Comparison of ENCODE assay signal across 22 cellular contexts in genomic region chr6:127937102-127937501, GRCh38. TPM values are rescaled to one million over a fixed set of nuclear protein-coding genes. Genes with fewer than 3 reads are reported as not detected.
DNase-seq lines count a peak whose midpoint lies in the region; ATAC-seq and TF ChIP-seq lines count a peak whose summit lies in the region.
"Had no signal": no experiment of that assay in that cellular context is flagged by ENCODE, and none has a peak within 500 bp of the region (broad histone marks: within the 10 kb centered on the region; RNA-seq: fewer than 3 reads in every experiment).

No MANE protein-coding gene starts in this region.

- no peak for TF ChIP-seq RAD21 in IMR-90 (IDR thresholded peaks at IDR 0.05; ENCODE audit: low read length)

- no peaks in the 10 kb centered on the region for H3K79me2 ChIP-seq in osteoblast (ENCODE audit: insufficient read depth, low read length)

- H2AK9ac ChIP-seq in IMR-90 (replicated peaks; ENCODE audit: low read depth, low read length, poor library complexity) = no peak overlapping the region

- no peak overlapping the region for H3K4ac ChIP-seq in IMR-90 (ENCODE audit: low read depth, low read length)

- POLR2A ChIA-PET in activated CD8-positive, alpha-beta T cell treated with anti-CD3 and anti-CD28 coated beads for 36 hours (lab: Charles Lee) = interaction anchor here (1.0 to 1.2 kb wide), 2 partner anchors 15 to 28 kb away, joined by 3 read pairs; no protein-coding TSS in a partner anchor
- POLR2A ChIA-PET in activated CD8-positive, alpha-beta T cell treated with anti-CD3 and anti-CD28 coated beads, Interleukin-2, amount 10 ng/mL, durations not matched to agents 7 days and 5 days (lab: Charles Lee) = interaction anchor here (1.7 kb wide), 1 partner anchor 13 kb away, joined by 7 read pairs; no protein-coding TSS in a partner anchor
- POLR2A ChIA-PET in IMR-90 (lab: Charles Lee; ENCODE audit: unreplicated experiment) = no interaction called here

- CTCF ChIA-PET in activated CD8-positive, alpha-beta T cell treated with anti-CD3 and anti-CD28 coated beads for 36 hours (lab: Charles Lee) = interaction anchor here (1.5 to 1.9 kb wide), 3 partner anchors 13 to 81 kb away, joined by 5 to 7 read pairs (median 5); no protein-coding TSS in a partner anchor
- CTCF ChIA-PET in activated CD8-positive, alpha-beta T cell treated with anti-CD3 and anti-CD28 coated beads, Interleukin-2, amount 10 ng/mL, durations not matched to agents 7 days and 5 days (lab: Charles Lee) = interaction anchor here (1.1 to 5.2 kb wide), 5 partner anchors 14 to 32 kb away, joined by 3 to 38 read pairs (median 4); no protein-coding TSS in a partner anchor
- CTCF ChIA-PET in IMR-90 (lab: Yijun Ruan, JAX) = no interaction called here

- dilution Hi-C loops in IMR-90 (cut with HindIII; ENCODE audit: low sequenced_read_pairs, unreplicated experiment) = no loop called here

- H4K8ac ChIP-seq in IMR-90 (ENCODE audit: low read depth in 2 of 2, low read length in 2 of 2) = no peak overlapping the region

- intact Hi-C loops in activated CD8-positive, alpha-beta T cell treated with anti-CD3 and anti-CD28 coated beads for 36 hours (cut with micrococcal nuclease) = no loop called here
- intact Hi-C loops in IMR-90 (cut with micrococcal nuclease) = no loop called here
- intact Hi-C loops in Right ventricle myocardium superior (cut with DNase I) = no loop called here
- intact Hi-C loops in esophagus squamous epithelium (cut with DNase I) = no loop called here

- no peak overlapping the region for H3K4me3 Mint-ChIP-seq in activated CD8-positive, alpha-beta T cell treated with anti-CD3 and anti-CD28 coated beads for 36 hours
- no peak overlapping the region for H3K4me3 Mint-ChIP-seq in activated CD8-positive, alpha-beta T cell treated with anti-CD3 and anti-CD28 coated beads, Interleukin-2, amount 10 ng/mL, durations not matched to agents 7 days and 5 days
- no peak overlapping the region for H3K4me3 Mint-ChIP-seq in central memory CD8-positive, alpha-beta T cell
- H3K4me3 Mint-ChIP-seq: GM23338 had no signal

- no CpG with 5 or more reads among the region's 2 CpGs for WGBS in IMR-90 (ENCODE audit: extremely low coverage in 2 of 2, insufficient read length in 1 of 2), 2 experiments
- 50 to 72% methylated on average over 2 of the region's 2 CpGs for WGBS in esophagus squamous epithelium, 2 donors

- H3K27me3 ChIP-seq in IMR-90 (ENCODE audit: control insufficient read depth, insufficient read depth, low read length) = no peaks in the 10 kb centered on the region
- no peaks in the 10 kb centered on the region for H3K27me3 ChIP-seq in osteoblast (ENCODE audit: insufficient read depth, low read length)
- no peaks in the 10 kb centered on the region for H3K27me3 ChIP-seq in esophagus squamous epithelium
- H3K27me3 ChIP-seq: BLaER1 treated with 17β-estradiol and CSF1 and Interleukin-3, amounts not matched to agents 10 nM and 100 nM; MG63 had no signal

- no peak for TF ChIP-seq POLR2A in IMR-90 (IDR thresholded peaks at IDR 0.05; ENCODE audit: low read depth, low read length)
- no peak for TF ChIP-seq POLR2A in esophagus squamous epithelium (IDR thresholded peaks at IDR 0.05)

- H3K14ac ChIP-seq in IMR-90 (replicated peaks; ENCODE audit: low read depth, low read length) = no peak overlapping the region

- H3K4me3 ChIP-seq in IMR-90 (ENCODE audit: insufficient read depth, low read depth, low read length) (no peak overlapping the region), osteoblast (ENCODE audit: insufficient read depth, low read length) (no peak overlapping the region), esophagus squamous epithelium (no peak overlapping the region)
- H3K4me3 ChIP-seq: BLaER1 treated with 17β-estradiol and CSF1 and Interleukin-3, amounts not matched to agents 10 nM and 100 nM; GM23338; MG63; PC-9 had no signal

- no peak overlapping the region for H3K18ac ChIP-seq in IMR-90 (ENCODE audit: low read depth, low read length)

- no peak overlapping the region for H3K23ac ChIP-seq in IMR-90 (ENCODE audit: low read depth, low read length)

- no peak for ATAC-seq in activated CD8-positive, alpha-beta T cell treated with anti-CD3 and anti-CD28 coated beads for 36 hours
- no peak for ATAC-seq in activated CD8-positive, alpha-beta T cell treated with anti-CD3 and anti-CD28 coated beads, Interleukin-2, amount 10 ng/mL, durations not matched to agents 7 days and 5 days
- ATAC-seq in IMR-90 (ENCODE audit: low read depth) (no peak), Right ventricle myocardium superior (ENCODE audit: poor library complexity) (no peak), HG02763 (IDR thresholded peaks at IDR 0.05; ENCODE audit: unreplicated experiment) (no peak)
- ATAC-seq in central memory CD8-positive, alpha-beta T cell (replicated peaks; ENCODE audit: extremely low read depth, poor library complexity, severe bottlenecking) = no peak
- ATAC-seq: GM23338 had no signal

- no peak overlapping the region for H3K4me2 ChIP-seq in IMR-90 (ENCODE audit: low read depth, low read length)
- peak overlapping the region; percentile 4 for H3K4me2 ChIP-seq in osteoblast (ENCODE audit: insufficient read depth, low read length)
- H3K4me2 ChIP-seq: GM23338, KMS-11, PC-9 had no signal

- H3K9me3 ChIP-seq in IMR-90 (ENCODE audit: control insufficient read depth, insufficient read depth, low read length) (peaks cover 5% of the 10 kb centered on the region), osteoblast (ENCODE audit: low read depth, low read length) (peaks cover 8% of the 10 kb centered on the region), esophagus squamous epithelium (peaks cover 0 to 9% (median 0%) of the 10 kb centered on the region in 3 donors)
- H3K9me3 ChIP-seq: MG63 had no signal

- no peak overlapping the region for H4K5ac ChIP-seq in IMR-90 (ENCODE audit: low read depth, low read length)

- no peak overlapping the region for H2BK5ac ChIP-seq in IMR-90 (ENCODE audit: low read depth, low read length, poor library complexity, severe bottlenecking)

- in situ Hi-C loops in IMR-90 (cut with MboI; ENCODE audit: low sequenced_read_pairs) = no loop called here

- H3K4me1 Mint-ChIP-seq in activated CD8-positive, alpha-beta T cell treated with anti-CD3 and anti-CD28 coated beads for 36 hours (ENCODE audit: low read depth) = peaks cover 71% of the 10 kb centered on the region
- H3K4me1 Mint-ChIP-seq in activated CD8-positive, alpha-beta T cell treated with anti-CD3 and anti-CD28 coated beads, Interleukin-2, amount 10 ng/mL, durations not matched to agents 7 days and 5 days (ENCODE audit: low read depth) = peaks cover 67% of the 10 kb centered on the region
- peaks cover 54% of the 10 kb centered on the region for H3K4me1 Mint-ChIP-seq in central memory CD8-positive, alpha-beta T cell

- H2BK20ac ChIP-seq in IMR-90 (ENCODE audit: low read depth, low read length) = no peak overlapping the region

- H3K4me1 ChIP-seq in IMR-90 (ENCODE audit: control insufficient read depth, insufficient read depth, low read length) (no peaks in the 10 kb centered on the region; the same call in 1 of the 2 replicates), osteoblast (ENCODE audit: insufficient read depth, low read length) (peaks cover 31% of the 10 kb centered on the region), esophagus squamous epithelium (peaks cover 0 to 28% (median 4%) of the 10 kb centered on the region in 3 donors)

- H3K27me3 Mint-ChIP-seq in activated CD8-positive, alpha-beta T cell treated with anti-CD3 and anti-CD28 coated beads for 36 hours = no peaks in the 10 kb centered on the region
- H3K27me3 Mint-ChIP-seq in activated CD8-positive, alpha-beta T cell treated with anti-CD3 and anti-CD28 coated beads, Interleukin-2, amount 10 ng/mL, durations not matched to agents 7 days and 5 days (ENCODE audit: low read depth) = no peaks in the 10 kb centered on the region
- H3K27me3 Mint-ChIP-seq in central memory CD8-positive, alpha-beta T cell = no peaks in the 10 kb centered on the region

- no peak overlapping the region for H2AK5ac ChIP-seq in IMR-90 (ENCODE audit: low read depth, low read length)

- no peak overlapping the region for H3K56ac ChIP-seq in IMR-90 (ENCODE audit: extremely low read depth, insufficient read depth, low read length)

- no peak overlapping the region for H2AFZ ChIP-seq in IMR-90 (replicated peaks; ENCODE audit: low read length, poor library complexity)
- H2AFZ ChIP-seq in osteoblast (ENCODE audit: low read length) = peak overlapping the region; percentile 48
- H2AFZ ChIP-seq: GM23338, PC-9 had no signal

- no peak overlapping the region for H2BK120ac ChIP-seq in IMR-90 (ENCODE audit: low read depth, low read length)

- H3K36me3 ChIP-seq in IMR-90 (ENCODE audit: control insufficient read depth, insufficient read depth, low read length) (no peaks in the 10 kb centered on the region), osteoblast (ENCODE audit: insufficient read depth, low read length) (no peaks in the 10 kb centered on the region), esophagus squamous epithelium (no peaks in the 10 kb centered on the region)
- H3K36me3 ChIP-seq: MG63 had no signal

- H3K36me3 Mint-ChIP-seq in activated CD8-positive, alpha-beta T cell treated with anti-CD3 and anti-CD28 coated beads for 36 hours (ENCODE audit: low read depth) = peaks cover 26% of the 10 kb centered on the region
- peaks cover 42% of the 10 kb centered on the region for H3K36me3 Mint-ChIP-seq in activated CD8-positive, alpha-beta T cell treated with anti-CD3 and anti-CD28 coated beads, Interleukin-2, amount 10 ng/mL, durations not matched to agents 7 days and 5 days (ENCODE audit: low read depth)
- peaks cover 9% of the 10 kb centered on the region for H3K36me3 Mint-ChIP-seq in central memory CD8-positive, alpha-beta T cell (ENCODE audit: insufficient read depth)

- peak overlapping the region; percentile 2 for H3K27ac Mint-ChIP-seq in activated CD8-positive, alpha-beta T cell treated with anti-CD3 and anti-CD28 coated beads for 36 hours
- H3K27ac Mint-ChIP-seq in activated CD8-positive, alpha-beta T cell treated with anti-CD3 and anti-CD28 coated beads, Interleukin-2, amount 10 ng/mL, durations not matched to agents 7 days and 5 days = no peak overlapping the region
- H3K27ac Mint-ChIP-seq in central memory CD8-positive, alpha-beta T cell (ENCODE audit: low read depth) = peak overlapping the region; percentile 65
- H3K27ac Mint-ChIP-seq: GM23338 had no signal

- H3K9ac ChIP-seq in IMR-90 (ENCODE audit: low read depth, low read length) = no peak overlapping the region
- H3K9ac ChIP-seq: BLaER1 treated with 17β-estradiol and CSF1 and Interleukin-3, amounts not matched to agents 10 nM and 100 nM; KMS-11 had no signal

- no peak overlapping the region for H4K91ac ChIP-seq in IMR-90 (ENCODE audit: insufficient read depth, low read depth, low read length)

- H3K79me1 ChIP-seq in IMR-90 (ENCODE audit: low read depth in 1 of 2, low read length in 2 of 2) = no peaks in the 10 kb centered on the region

- no TSS peak for BruUV-seq in IMR-90 (replicated peaks; lab: Mats Ljungman, UMichigan)

- H3K27ac ChIP-seq in IMR-90 (ENCODE audit: insufficient read depth, low read length) = no peak overlapping the region
- peak overlapping the region; percentile 92 for H3K27ac ChIP-seq in osteoblast (ENCODE audit: low read depth, low read length)
- no peak overlapping the region for H3K27ac ChIP-seq in esophagus squamous epithelium
- H3K27ac ChIP-seq: 22Rv1, KMS-11, PC-9 had no signal

- no peak overlapping the region for H2BK15ac ChIP-seq in IMR-90 (ENCODE audit: low read depth, low read length)

- H3K9me3 Mint-ChIP-seq in activated CD8-positive, alpha-beta T cell treated with anti-CD3 and anti-CD28 coated beads for 36 hours = peaks cover 12% of the 10 kb centered on the region
- peaks cover 16% of the 10 kb centered on the region for H3K9me3 Mint-ChIP-seq in activated CD8-positive, alpha-beta T cell treated with anti-CD3 and anti-CD28 coated beads, Interleukin-2, amount 10 ng/mL, durations not matched to agents 7 days and 5 days (ENCODE audit: insufficient read depth)
- no peaks in the 10 kb centered on the region for H3K9me3 Mint-ChIP-seq in central memory CD8-positive, alpha-beta T cell

- H3K9me1 ChIP-seq in IMR-90 (ENCODE audit: insufficient read depth, low read length) = no peaks in the 10 kb centered on the region

- H4K20me1 ChIP-seq in IMR-90 (ENCODE audit: insufficient read depth, low read length) (no peaks in the 10 kb centered on the region), osteoblast (ENCODE audit: insufficient read depth, low read length) (no peaks in the 10 kb centered on the region)
- H4K20me1 ChIP-seq: BLaER1 treated with 17β-estradiol and CSF1 and Interleukin-3, amounts not matched to agents 10 nM and 100 nM had no signal

- TF ChIP-seq CTCF in activated CD8-positive, alpha-beta T cell treated with anti-CD3 and anti-CD28 coated beads for 36 hours (IDR thresholded peaks at IDR 0.05) = no peak
- TF ChIP-seq CTCF in IMR-90 (conservative IDR thresholded peaks at IDR 0.05; ENCODE audit: low read depth, low read length) = no peak
- TF ChIP-seq CTCF in osteoblast (IDR thresholded peaks at IDR 0.05; ENCODE audit: extremely low read depth, low read depth, low read length) = no peak
- no peak for TF ChIP-seq CTCF in esophagus squamous epithelium (IDR thresholded peaks at IDR 0.05)

- no peak for DNase-seq in activated CD8-positive, alpha-beta T cell treated with anti-CD3 and anti-CD28 coated beads for 36 hours
- DNase-seq in activated CD8-positive, alpha-beta T cell treated with anti-CD3 and anti-CD28 coated beads, Interleukin-2, amount 10 ng/mL, durations not matched to agents 7 days and 5 days = no peak
- peak; percentile 47 for DNase-seq in IMR-90
- no peak for DNase-seq in central memory CD8-positive, alpha-beta T cell (ENCODE audit: low spot score in 2 of 2)
- DNase-seq in osteoblast (ENCODE audit: insufficient read length, low spot score, missing footprints) = peak; percentile 32
- DNase-seq in Right ventricle myocardium superior = no peak
- no peak for DNase-seq in esophagus squamous epithelium (lab: John Stamatoyannopoulos, UW)
- DNase-seq: Calu3, DMS79 treated with DMSO at 0.1 percent for 48 hours, GDM1, MG63, NCI-H1092 treated with DMSO at 0.1 percent for 48 hours, NCI-H1694 treated with DMSO at 0.1 percent for 48 hours, NCI-H2171, NCI-H774, PC-9 had no signal

RNA-seq across cellular contexts. Expression of gene THEMIS, which starts 36.2 kb away (rescaled TPM):
- 10 to 100 TPM; 79.5 to 80.1 TPM for total RNA-seq in activated CD8-positive, alpha-beta T cell treated with anti-CD3 and anti-CD28 coated beads for 36 hours
- total RNA-seq in activated CD8-positive, alpha-beta T cell treated with anti-CD3 and anti-CD28 coated beads, Interleukin-2, amount 10 ng/mL, durations not matched to agents 7 days and 5 days = 100 to 1,000 TPM; 142 to 144 TPM
- total RNA-seq in IMR-90 (2012; rRNA removed) (under 0.01 TPM in 1 of 2 replicates, not detected in the other), osteoblast (under 0.01 TPM in 2 replicates), Right ventricle myocardium superior (0.13 TPM), esophagus squamous epithelium (1 to 10 TPM in 2 of 4 donors, under 1 TPM in 2; 0.79 to 5.7 (median 1.2) TPM)
- polyA plus RNA-seq in IMR-90 (2012; rRNA removed) = not detected in 2 replicates
- polyA plus RNA-seq in IMR-90 (2012; cell fraction: cytosol; rRNA removed) = not detected in 2 replicates
- polyA plus RNA-seq in IMR-90 (2012; cell fraction: nucleus; rRNA removed; ENCODE audit: low replicate concordance) = 0.02 TPM in 1 of 2 replicates, not detected in the other
- total RNA-seq: Calu3, GM23338, NCI-H460, PC-9 had no signal
- polyA plus RNA-seq: GM23338 had no signal

Comparison
In these comparisons a context has a peak if more than half of its experiments do, and no peak if none do; other contexts are left out.
1. DNase-seq: peak in IMR-90 (single experiment) and osteoblast (single experiment); none in activated CD8-positive, alpha-beta T cell treated with anti-CD3 and anti-CD28 coated beads for 36 hours (single experiment), activated CD8-positive, alpha-beta T cell treated with anti-CD3 and anti-CD28 coated beads, Interleukin-2, amount 10 ng/mL, durations not matched to agents 7 days and 5 days (single experiment), central memory CD8-positive, alpha-beta T cell (0 of 2), Right ventricle myocardium superior (single experiment) and esophagus squamous epithelium (single experiment).
2. RNA of gene THEMIS, which starts 36.2 kb away (total RNA-seq): 142 to 144 TPM in activated CD8-positive, alpha-beta T cell treated with anti-CD3 and anti-CD28 coated beads, Interleukin-2, amount 10 ng/mL, durations not matched to agents 7 days and 5 days and 79.5 to 80.1 TPM in activated CD8-positive, alpha-beta T cell treated with anti-CD3 and anti-CD28 coated beads for 36 hours; 0.79 to 5.7 TPM in esophagus squamous epithelium, 0.13 TPM in Right ventricle myocardium superior (single experiment), under 0.01 TPM in IMR-90 and under 0.01 TPM in osteoblast; every median in the first group is over 10 times any median in the second.